In genomic region chr18:59218018-59218417, GRCh38 we compare ENCODE assay signal across 21 cellular contexts. TPM values are rescaled to one million over a fixed set of nuclear protein-coding genes. Genes with fewer than 3 reads are reported as not detected.
DNase-seq lines count a peak whose midpoint lies in the region; ATAC-seq, FAIRE-seq and TF ChIP-seq lines count a peak whose summit lies in the region.
"Had no signal": no experiment of that assay in that cellular context is flagged by ENCODE, and none has a peak within 500 bp of the region (broad histone marks: within the 10 kb centered on the region; RNA-seq: fewer than 3 reads in every experiment).

No MANE protein-coding gene starts in this region.

- intact Hi-C loops in psoas muscle (cut with DNase I), result no loop called here
- intact Hi-C loops in left colon (cut with DNase I, micrococcal nuclease), result no loop called here

- no peak overlapping the region for H2AK5ac ChIP-seq in H1 (ENCODE audit: low read depth, low read length)

- no peak for TF ChIP-seq CTCF in H1 (IDR thresholded peaks at IDR 0.05; ENCODE audit: control extremely low read depth in 1 of 3, insufficient read depth in 1 of 3, low read depth in 1 of 3, low read length in 3 of 3)
- no peak for TF ChIP-seq CTCF in psoas muscle (IDR thresholded peaks at IDR 0.05)

- no peak overlapping the region for H2BK120ac ChIP-seq in H1 (replicated peaks; ENCODE audit: low read depth, low read length)

- H3K27ac ChIP-seq in H1 (ENCODE audit: low read depth, low read length), result no peak overlapping the region
- H3K27ac ChIP-seq in psoas muscle, result no peak overlapping the region
- H3K27ac ChIP-seq: PC-9 had no signal

- WGBS in H1 (ENCODE audit: extremely low coverage in 1 of 2, insufficient coverage in 1 of 2, insufficient read length in 1 of 2, insufficient replicate concordance in 2 of 2, low coverage in 1 of 2, low lambda C conversion rate in 2 of 2, missing lambda C conversion rate in 1 of 2), 2 experiments, result 76% methylated on average over 6 of the region's 6 CpGs; no CpG with 5 or more reads in 1 of the 2 experiments
- 71 to 75% (median 71%) methylated on average over 6 of the region's 6 CpGs for WGBS in psoas muscle, 3 donors

- H3K4me1 Mint-ChIP-seq in activated CD4-positive, alpha-beta memory T cell treated with anti-CD3 and anti-CD28 coated beads, Interleukin-2, amount 10 ng/mL, durations not matched to agents 7 days and 5 days, result peaks cover 9% of the 10 kb centered on the region

- H4K5ac ChIP-seq in H1 (ENCODE audit: insufficient read length, low read depth, low read length), result no peak overlapping the region

- H3K27me3 ChIP-seq in H1 (replicated peaks in 1 of 4; ENCODE audit: control insufficient read depth in 3 of 4, extremely low read depth in 1 of 4, insufficient read depth in 3 of 4, low read length in 3 of 4), result peaks cover 39 to 56% (median 49%) of the 10 kb centered on the region in 4 experiments
- H3K27me3 ChIP-seq in psoas muscle (ENCODE audit: insufficient read depth in 3 of 3, low read length in 2 of 3), result peaks cover 0 to 70% (median 22%) of the 10 kb centered on the region in 3 donors

- H3K56ac ChIP-seq in H1 (replicated peaks; ENCODE audit: insufficient read length, low read depth, low read length), result no peak overlapping the region

- no peak overlapping the region for H4K8ac ChIP-seq in H1 (ENCODE audit: extremely low read depth, insufficient read depth, low read length)

- no peak overlapping the region for H3K4me3 ChIP-seq in H1 (ENCODE audit: extremely low read depth in 1 of 4, insufficient read depth in 2 of 4, low read depth in 3 of 4, low read length in 4 of 4)
- H3K4me3 ChIP-seq in psoas muscle, result no peak overlapping the region
- H3K4me3 ChIP-seq: GM12878, PC-9 had no signal

- ATAC-seq in psoas muscle (no peak), left colon (no peak)
- ATAC-seq: CD8-positive, alpha-beta T cell; GM12878 had no signal

- no peak overlapping the region for H3K23ac ChIP-seq in H1 (ENCODE audit: insufficient read length)

- H3K79me1 ChIP-seq in H1 (ENCODE audit: low read depth, low read length), result no peaks in the 10 kb centered on the region

- POLR2A ChIA-PET in H1 (lab: Charles Lee; ENCODE audit: partially characterized antibody), result no interaction called here
- POLR2A ChIA-PET in activated CD4-positive, alpha-beta memory T cell treated with anti-CD3 and anti-CD28 coated beads, Interleukin-2, amount 10 ng/mL, durations not matched to agents 7 days and 5 days (lab: Charles Lee), result no interaction called here

- CTCF ChIA-PET in H1 (lab: Charles Lee; ENCODE audit: partially characterized antibody), result interaction anchor here (0.5 to 9.2 kb wide), 6 partner anchors 13 to 449 kb away, joined by 3 to 72 read pairs (median 3); no protein-coding TSS in a partner anchor
- CTCF ChIA-PET in activated CD4-positive, alpha-beta memory T cell treated with anti-CD3 and anti-CD28 coated beads, Interleukin-2, amount 10 ng/mL, durations not matched to agents 7 days and 5 days (lab: Charles Lee), result no interaction called here

- peaks cover 16% of the 10 kb centered on the region for H3K23me2 ChIP-seq in H1 (ENCODE audit: low read depth, low read length)

- H3K4me3 Mint-ChIP-seq in activated CD4-positive, alpha-beta memory T cell treated with anti-CD3 and anti-CD28 coated beads, Interleukin-2, amount 10 ng/mL, durations not matched to agents 7 days and 5 days, result no peak overlapping the region
- H3K4me3 Mint-ChIP-seq: CD8-positive, alpha-beta T cell had no signal

- FAIRE-seq in H1 (lab: Jason Lieb, UNC), result no peak
- FAIRE-seq: GM12878 had no signal

- H3K27me3 Mint-ChIP-seq in activated CD4-positive, alpha-beta memory T cell treated with anti-CD3 and anti-CD28 coated beads, Interleukin-2, amount 10 ng/mL, durations not matched to agents 7 days and 5 days, result peaks cover 64% of the 10 kb centered on the region

- H2BK20ac ChIP-seq in H1 (ENCODE audit: low read length), result no peak overlapping the region

- H2BK15ac ChIP-seq in H1 (ENCODE audit: low read length), result no peak overlapping the region

- H3K9me3 Mint-ChIP-seq in activated CD4-positive, alpha-beta memory T cell treated with anti-CD3 and anti-CD28 coated beads, Interleukin-2, amount 10 ng/mL, durations not matched to agents 7 days and 5 days, result no peaks in the 10 kb centered on the region
- H3K9me3 Mint-ChIP-seq: CD8-positive, alpha-beta T cell had no signal

- peaks cover 0 to 2% of the 10 kb centered on the region in 2 experiments for H4K20me1 ChIP-seq in H1 (replicated peaks in 1 of 2; ENCODE audit: control insufficient read depth in 1 of 2, insufficient read depth in 2 of 2, low read length in 2 of 2)

- H2AFZ ChIP-seq in H1 (ENCODE audit: low read length), result no peak overlapping the region
- H2AFZ ChIP-seq: PC-9 had no signal

- H3K27ac Mint-ChIP-seq in activated CD4-positive, alpha-beta memory T cell treated with anti-CD3 and anti-CD28 coated beads, Interleukin-2, amount 10 ng/mL, durations not matched to agents 7 days and 5 days, result no peak overlapping the region
- H3K27ac Mint-ChIP-seq: CD8-positive, alpha-beta T cell; IgD-negative memory B cell had no signal

- DNase-seq in COLO668 (lab: John Stamatoyannopoulos, UW; ENCODE audit: unreplicated experiment) (peak; percentile 20), DMS53 treated with DMSO at 0.1 percent for 48 hours (lab: John Stamatoyannopoulos, UW; ENCODE audit: unreplicated experiment) (peak; percentile 53), NCI-H510A treated with DMSO at 0.1 percent for 48 hours (lab: John Stamatoyannopoulos, UW) (peak; percentile 90), H1 (ENCODE audit: low read depth in 1 of 2, low spot score in 2 of 2) (no peak), psoas muscle (no peak), left colon (no peak)
- no peak for DNase-seq in activated CD4-positive, alpha-beta memory T cell treated with anti-CD3 and anti-CD28 coated beads, Interleukin-2, amount 10 ng/mL, durations not matched to agents 7 days and 5 days
- DNase-seq: C1 segment of cervical spinal cord; CD8-positive, alpha-beta T cell; DMS79 treated with DMSO at 0.1 percent for 48 hours; GOT3; MV-4-11; NCI-H1930; NCI-H524; PC-9; RPMI8226; SIG-M5; SK-N-SH had no signal

- H3K18ac ChIP-seq in H1 (ENCODE audit: extremely low read depth, low read length), result no peak overlapping the region

- H4K91ac ChIP-seq in H1 (replicated peaks; ENCODE audit: insufficient read length, low read length), result no peak overlapping the region

- no peaks in the 10 kb centered on the region for H3K36me3 Mint-ChIP-seq in activated CD4-positive, alpha-beta memory T cell treated with anti-CD3 and anti-CD28 coated beads, Interleukin-2, amount 10 ng/mL, durations not matched to agents 7 days and 5 days (ENCODE audit: low read depth)
- H3K36me3 Mint-ChIP-seq: CD8-positive, alpha-beta T cell had no signal

- TF ChIP-seq RAD21 in H1 (IDR thresholded peaks at IDR 0.05 in 1 of 2, conservative IDR thresholded peaks at IDR 0.05 in 1 of 2; ENCODE audit: low read depth in 2 of 2, low read length in 2 of 2), result no peak

- no peak overlapping the region for H3K14ac ChIP-seq in H1 (ENCODE audit: insufficient read length)

- H2BK12ac ChIP-seq in H1 (ENCODE audit: low read depth, low read length), result no peak overlapping the region

- no peaks in the 10 kb centered on the region for H3K79me2 ChIP-seq in H1 (ENCODE audit: control insufficient read depth in 1 of 2, insufficient read depth in 2 of 2, low read length in 2 of 2)

- TF ChIP-seq POLR2A in H1 (IDR thresholded peaks at IDR 0.05; ENCODE audit: control extremely low read depth in 1 of 2, low read depth in 2 of 2, low read length in 2 of 2), result no peak

- TF ChIP-seq EP300 in H1 (IDR thresholded peaks at IDR 0.05; ENCODE audit: borderline replicate concordance in 1 of 2, low read depth in 2 of 2, low read length in 2 of 2), result no peak

- peak overlapping the region; percentile 20; the same call in 1 of the 2 replicates for H2BK5ac ChIP-seq in H1 (ENCODE audit: low read depth, low read length)

- no peak overlapping the region for H3K9ac ChIP-seq in H1 (replicated peaks in 1 of 4; ENCODE audit: extremely low read depth in 1 of 4, low read depth in 3 of 4, low read length in 3 of 4)
- H3K9ac ChIP-seq: SK-N-SH had no signal

- no peak overlapping the region for H3K4me2 ChIP-seq in H1 (ENCODE audit: insufficient read depth in 1 of 2, low read depth in 2 of 2, low read length in 2 of 2)
- H3K4me2 ChIP-seq: PC-9, SK-N-SH had no signal

- H3K9me3 ChIP-seq in H1 (ENCODE audit: insufficient read depth in 2 of 2, low read depth in 1 of 2, low read length in 1 of 2) (no peaks in the 10 kb centered on the region), psoas muscle (no peaks in the 10 kb centered on the region)
- H3K9me3 ChIP-seq: SK-N-SH had no signal

- H3K36me3 ChIP-seq in H1 (ENCODE audit: control insufficient read depth in 2 of 4, insufficient read depth in 4 of 4, low read length in 3 of 4) (no peaks in the 10 kb centered on the region), psoas muscle (ENCODE audit: insufficient read depth in 1 of 2, low read depth in 1 of 2) (no peaks in the 10 kb centered on the region)

- no peak overlapping the region for H3K4ac ChIP-seq in H1 (replicated peaks; ENCODE audit: insufficient read length, low read depth, low read length)

- peaks cover 0 to 14% (median 7%) of the 10 kb centered on the region in 4 experiments; a peak in 5 of 7 replicates for H3K4me1 ChIP-seq in H1 (replicated peaks in 1 of 4; ENCODE audit: control insufficient read depth in 3 of 4, insufficient read depth in 4 of 4, low read length in 3 of 4)
- no peaks in the 10 kb centered on the region for H3K4me1 ChIP-seq in psoas muscle

RNA-seq across cellular contexts. Expression of gene GRP, which starts 1.9 kb away (rescaled TPM):
- not detected in 2 replicates for total RNA-seq in H1 (2021; fragmentation: NEBNext Ultra II Directional; extraction: Animal tissue kit (Norgen Biotek cat#: 25700))
- not detected in 2 replicates for polyA plus RNA-seq in H1 (2011; rRNA removed)
- not detected for polyA plus RNA-seq in H1 (2011; cell fraction: cytosol; rRNA removed)
- 0.14 TPM for polyA plus RNA-seq in H1 (2011; cell fraction: nucleus; rRNA removed)
- not detected in 4 replicates for polyA plus RNA-seq in H1 (2012, experiment 1 of 2)
- polyA plus RNA-seq in H1 (2012, experiment 2 of 2), result not detected
- polyA plus RNA-seq in H1 (2013, experiment 1 of 2), result not detected
- polyA plus RNA-seq in H1 (2013, experiment 2 of 2), result not detected
- polyA minus RNA-seq in H1 (2011; rRNA and poly(A)+ RNA removed), result not detected in 2 replicates
- polyA minus RNA-seq in H1 (2011; cell fraction: cytosol; rRNA and poly(A)+ RNA removed), result not detected
- polyA minus RNA-seq in H1 (2011; cell fraction: nucleus; rRNA and poly(A)+ RNA removed), result not detected
- not detected for total RNA-seq in activated CD4-positive, alpha-beta memory T cell treated with anti-CD3 and anti-CD28 coated beads, Interleukin-2, amount 10 ng/mL, durations not matched to agents 7 days and 5 days
- total RNA-seq in psoas muscle, result not detected
- not detected for polyA plus RNA-seq in psoas muscle
- total RNA-seq in left colon, result under 1 TPM in 1 of 2 donors, not detected in 1; 0.81 TPM
- total RNA-seq: CD8-positive, alpha-beta T cell; GM12878; PC-9; T-helper 2 cell treated with Interferon-gamma antibody and Interleukin-4, amounts not matched to agents 100 ng/mL and 5 ng/mL, for 36 hours had no signal
- polyA plus RNA-seq: GM12878, IgD-negative memory B cell had no signal

RNA-seq across cellular contexts. Expression of gene RAX, which starts 55.2 kb away (rescaled TPM):
- 0.52 and 0.80 TPM in 2 replicates for total RNA-seq in H1 (2021; fragmentation: NEBNext Ultra II Directional; extraction: Animal tissue kit (Norgen Biotek cat#: 25700))
- polyA plus RNA-seq in H1 (2011; rRNA removed) (0.12 and 0.36 TPM in 2 replicates), psoas muscle (not detected)
- 0.18 TPM for polyA plus RNA-seq in H1 (2011; cell fraction: cytosol; rRNA removed)
- 0.83 TPM for polyA plus RNA-seq in H1 (2011; cell fraction: nucleus; rRNA removed)
- polyA plus RNA-seq in H1 (2012, experiment 1 of 2), result 0.09 to 0.31 TPM (median 0.22 TPM) in 3 of 4 replicates, not detected in the other
- polyA plus RNA-seq in H1 (2012, experiment 2 of 2), result 0.14 TPM
- polyA plus RNA-seq in H1 (2013, experiment 1 of 2), result 0.14 TPM
- polyA plus RNA-seq in H1 (2013, experiment 2 of 2), result 0.11 TPM
- polyA minus RNA-seq in H1 (2011; rRNA and poly(A)+ RNA removed), result not detected in 2 replicates
- 0.59 TPM for polyA minus RNA-seq in H1 (2011; cell fraction: cytosol; rRNA and poly(A)+ RNA removed)
- polyA minus RNA-seq in H1 (2011; cell fraction: nucleus; rRNA and poly(A)+ RNA removed), result 1.6 TPM
- under 1 TPM in 1 of 2 experiments, not detected in 1; 0.10 TPM for total RNA-seq in activated CD4-positive, alpha-beta memory T cell treated with anti-CD3 and anti-CD28 coated beads, Interleukin-2, amount 10 ng/mL, durations not matched to agents 7 days and 5 days
- total RNA-seq in psoas muscle (not detected), left colon (not detected)
- total RNA-seq: CD8-positive, alpha-beta T cell; GM12878; PC-9; T-helper 2 cell treated with Interferon-gamma antibody and Interleukin-4, amounts not matched to agents 100 ng/mL and 5 ng/mL, for 36 hours had no signal
- polyA plus RNA-seq: GM12878, IgD-negative memory B cell, SK-N-SH had no signal

Comparison
In these comparisons a context has a peak if more than half of its experiments do, and no peak if none do; other contexts are left out.
1. DNase-seq: peak in COLO668 (single experiment), DMS53 treated with DMSO at 0.1 percent for 48 hours (single experiment) and NCI-H510A treated with DMSO at 0.1 percent for 48 hours (single experiment); none in H1 (0 of 2), activated CD4-positive, alpha-beta memory T cell treated with anti-CD3 and anti-CD28 coated beads, Interleukin-2, amount 10 ng/mL, durations not matched to agents 7 days and 5 days (single experiment), psoas muscle (0 of 2) and left colon (0 of 2).